In the genomic region with DNA sequence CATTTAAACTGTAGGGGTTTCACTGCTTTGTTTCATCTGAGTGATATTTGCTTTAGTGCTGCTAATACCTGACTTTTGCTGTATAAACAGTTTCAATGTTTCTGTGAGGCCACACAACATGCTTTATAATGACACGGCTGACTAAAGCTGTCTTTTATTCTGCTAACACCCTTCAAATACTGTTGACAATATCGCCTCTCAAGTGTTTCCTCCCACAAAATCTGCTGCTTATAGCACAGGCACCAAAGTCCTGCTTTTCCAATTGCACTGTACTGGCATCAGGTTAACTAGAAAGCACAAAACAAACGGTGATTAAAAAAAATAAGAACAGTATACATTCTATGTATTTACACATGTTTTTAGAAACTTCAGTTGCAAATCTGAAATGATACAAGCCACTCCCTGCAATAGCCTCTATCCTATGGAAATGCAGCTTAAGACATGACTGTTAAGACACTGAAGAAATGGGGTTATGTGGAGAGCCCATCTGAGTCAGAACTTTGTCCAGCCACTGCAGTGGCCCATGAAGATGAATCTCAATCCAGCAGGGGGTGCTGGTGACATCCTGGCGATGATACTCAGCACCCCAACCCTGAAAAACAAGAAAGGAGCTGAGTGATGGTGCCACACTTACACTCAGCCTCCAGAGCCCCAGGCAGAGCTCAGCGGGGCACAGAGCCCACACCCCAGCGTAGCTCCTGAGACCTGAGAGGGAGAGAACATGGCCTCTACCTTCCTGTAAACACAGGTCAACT, we compare ENCODE assay signal across 10 cellular contexts. TPM values are rescaled to one million over a fixed set of nuclear protein-coding genes. Genes with fewer than 3 reads are reported as not detected.
DNase-seq lines count a peak whose midpoint lies in the region; ATAC-seq and TF ChIP-seq lines count a peak whose summit lies in the region.
"Had no signal": no experiment of that assay in that cellular context is flagged by ENCODE, and none has a peak within 500 bp of the region (broad histone marks: within the 10 kb centered on the region; RNA-seq: fewer than 3 reads in every experiment).

No MANE protein-coding gene starts in this region.

- in situ Hi-C loops in astrocyte of the cerebellum (cut with HindIII; ENCODE audit: low sequenced_read_pairs): no loop called here

- H3K36me3 Mint-ChIP-seq in effector memory CD8-positive, alpha-beta T cell (ENCODE audit: insufficient read depth): no peaks in the 10 kb centered on the region
- H3K36me3 Mint-ChIP-seq: CD4-positive, CD25-positive, alpha-beta regulatory T cell had no signal

- DNase-seq in SIG-M5 treated with dmso at 0.1 percent for 504 hours (lab: John Stamatoyannopoulos, UW; ENCODE audit: unreplicated experiment) (peak; percentile 22), SIG-M5 (lab: John Stamatoyannopoulos, UW) (no peak), astrocyte of the cerebellum (ENCODE audit: low read depth) (no peak), psoas muscle (no peak), NCI-H1436 treated with DMSO at 0.1 percent for 48 hours (lab: John Stamatoyannopoulos, UW) (no peak)
- DNase-seq in effector memory CD8-positive, alpha-beta T cell: no peak
- DNase-seq: gastrocnemius medialis had no signal

- ATAC-seq in HG03469 (IDR thresholded peaks at IDR 0.05; ENCODE audit: unreplicated experiment) (peak; percentile 47), psoas muscle (peak in 3 of 4 donors; percentile 5 to 28 (median 28)), GM21390 (IDR thresholded peaks at IDR 0.05; ENCODE audit: unreplicated experiment) (no peak)
- no peak for ATAC-seq in effector memory CD8-positive, alpha-beta T cell (replicated peaks)

- no peak overlapping the region for H3K27ac Mint-ChIP-seq in effector memory CD8-positive, alpha-beta T cell
- H3K27ac Mint-ChIP-seq: CD4-positive, CD25-positive, alpha-beta regulatory T cell had no signal

- H3K27me3 ChIP-seq in psoas muscle (ENCODE audit: insufficient read depth in 3 of 3, low read length in 2 of 3): no peaks in the 10 kb centered on the region
- H3K27me3 ChIP-seq: gastrocnemius medialis had no signal

- H3K9me3 ChIP-seq in psoas muscle: no peaks in the 10 kb centered on the region
- H3K9me3 ChIP-seq: gastrocnemius medialis had no signal

- H3K27ac ChIP-seq in psoas muscle: no peak overlapping the region
- H3K27ac ChIP-seq: gastrocnemius medialis had no signal

- H3K36me3 ChIP-seq in psoas muscle (ENCODE audit: insufficient read depth in 1 of 2, low read depth in 1 of 2): peaks cover 0 to 17% of the 10 kb centered on the region in 2 donors
- H3K36me3 ChIP-seq: gastrocnemius medialis had no signal

- no peaks in the 10 kb centered on the region for H3K4me1 Mint-ChIP-seq in effector memory CD8-positive, alpha-beta T cell (ENCODE audit: low read depth in 2 of 2)

- H3K4me1 ChIP-seq in psoas muscle: no peaks in the 10 kb centered on the region
- H3K4me1 ChIP-seq: gastrocnemius medialis had no signal

- TF ChIP-seq CTCF in astrocyte of the cerebellum (IDR thresholded peaks at IDR 0.05; ENCODE audit: low read depth, low read length, missing control alignments) (peak; percentile 2), psoas muscle (IDR thresholded peaks at IDR 0.05) (no peak)

- no peak overlapping the region for H3K4me3 Mint-ChIP-seq in effector memory CD8-positive, alpha-beta T cell
- H3K4me3 Mint-ChIP-seq: CD4-positive, CD25-positive, alpha-beta regulatory T cell had no signal

- intact Hi-C loops in psoas muscle (cut with DNase I): no loop called here

- peaks cover 10 to 11% of the 10 kb centered on the region in 2 donors for H3K27me3 Mint-ChIP-seq in effector memory CD8-positive, alpha-beta T cell

- no peaks in the 10 kb centered on the region for H3K9me3 Mint-ChIP-seq in effector memory CD8-positive, alpha-beta T cell
- H3K9me3 Mint-ChIP-seq: CD4-positive, CD25-positive, alpha-beta regulatory T cell had no signal

- H3K4me3 ChIP-seq in astrocyte of the cerebellum (ENCODE audit: low read depth, low read length) (no peak overlapping the region), psoas muscle (no peak overlapping the region)
- H3K4me3 ChIP-seq: gastrocnemius medialis had no signal

- 69 to 77% (median 70%) methylated on average over 6 of the region's 6 CpGs for WGBS in psoas muscle, 3 donors

RNA-seq across cellular contexts. Expression of gene RFXAP, which starts 29.4 kb away (rescaled TPM):
- 1 to 10 TPM; 1.4 to 4.1 (median 2.5) TPM for total RNA-seq in psoas muscle
- 1 to 10 TPM; 1.2 to 2.1 (median 1.7) TPM for polyA plus RNA-seq in psoas muscle

Comparison
In these comparisons a context has a peak if more than half of its experiments do, and no peak if none do; other contexts are left out.
1. ATAC-seq: peak in HG03469 (single experiment) and psoas muscle (3 of 4); none in GM21390 (single experiment) and effector memory CD8-positive, alpha-beta T cell (single experiment).